In the genomic region with DNA sequence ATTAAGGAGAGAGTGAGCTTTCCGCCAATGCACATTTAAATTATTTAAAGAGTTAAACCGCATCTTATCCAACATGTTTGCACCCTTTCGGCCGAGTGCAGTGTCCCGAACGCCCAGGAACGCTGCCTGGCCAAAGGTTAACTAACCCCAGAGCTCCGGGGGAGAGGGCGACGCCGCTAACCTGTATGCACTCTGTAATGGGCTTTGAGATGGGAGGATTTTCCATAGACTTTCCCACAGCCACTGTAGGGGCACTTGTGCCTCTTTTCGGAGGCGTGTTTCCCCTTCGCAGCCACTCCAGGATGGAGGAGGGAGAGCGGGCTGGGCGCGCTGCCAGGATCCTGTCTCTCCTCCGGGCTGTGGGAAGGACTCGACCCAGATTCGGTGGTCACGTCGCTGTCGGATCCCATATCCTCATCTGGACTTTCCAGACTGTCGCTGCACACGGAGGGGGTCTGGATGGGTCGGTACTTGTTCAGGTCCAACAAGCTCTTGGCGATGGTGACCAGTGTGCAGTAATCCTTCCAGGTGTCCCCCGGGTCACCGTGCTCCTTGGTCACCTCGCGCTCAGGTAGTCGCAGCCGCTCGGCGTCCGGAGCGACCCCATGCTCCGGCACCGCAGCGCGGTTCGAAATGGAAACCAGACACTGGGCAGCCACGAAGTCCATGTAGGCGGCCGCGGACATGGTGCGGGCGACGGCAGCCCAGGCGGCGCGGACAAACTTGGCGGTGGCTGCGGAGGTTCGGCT, we compare ENCODE assay signal across 1 cellular context.
A peak's percentile ranks its signal among the peaks of the same experiment; 100 is the strongest.
TF ChIP-seq lines count a peak whose summit lies in the region.

No MANE protein-coding gene starts in this region.

TF ChIP-seq in HepG2, 621 proteins besides CTCF, POLR2A, EP300 and RAD21 (continued from another document and continues in another):
- TF ChIP-seq, protein P1, sequence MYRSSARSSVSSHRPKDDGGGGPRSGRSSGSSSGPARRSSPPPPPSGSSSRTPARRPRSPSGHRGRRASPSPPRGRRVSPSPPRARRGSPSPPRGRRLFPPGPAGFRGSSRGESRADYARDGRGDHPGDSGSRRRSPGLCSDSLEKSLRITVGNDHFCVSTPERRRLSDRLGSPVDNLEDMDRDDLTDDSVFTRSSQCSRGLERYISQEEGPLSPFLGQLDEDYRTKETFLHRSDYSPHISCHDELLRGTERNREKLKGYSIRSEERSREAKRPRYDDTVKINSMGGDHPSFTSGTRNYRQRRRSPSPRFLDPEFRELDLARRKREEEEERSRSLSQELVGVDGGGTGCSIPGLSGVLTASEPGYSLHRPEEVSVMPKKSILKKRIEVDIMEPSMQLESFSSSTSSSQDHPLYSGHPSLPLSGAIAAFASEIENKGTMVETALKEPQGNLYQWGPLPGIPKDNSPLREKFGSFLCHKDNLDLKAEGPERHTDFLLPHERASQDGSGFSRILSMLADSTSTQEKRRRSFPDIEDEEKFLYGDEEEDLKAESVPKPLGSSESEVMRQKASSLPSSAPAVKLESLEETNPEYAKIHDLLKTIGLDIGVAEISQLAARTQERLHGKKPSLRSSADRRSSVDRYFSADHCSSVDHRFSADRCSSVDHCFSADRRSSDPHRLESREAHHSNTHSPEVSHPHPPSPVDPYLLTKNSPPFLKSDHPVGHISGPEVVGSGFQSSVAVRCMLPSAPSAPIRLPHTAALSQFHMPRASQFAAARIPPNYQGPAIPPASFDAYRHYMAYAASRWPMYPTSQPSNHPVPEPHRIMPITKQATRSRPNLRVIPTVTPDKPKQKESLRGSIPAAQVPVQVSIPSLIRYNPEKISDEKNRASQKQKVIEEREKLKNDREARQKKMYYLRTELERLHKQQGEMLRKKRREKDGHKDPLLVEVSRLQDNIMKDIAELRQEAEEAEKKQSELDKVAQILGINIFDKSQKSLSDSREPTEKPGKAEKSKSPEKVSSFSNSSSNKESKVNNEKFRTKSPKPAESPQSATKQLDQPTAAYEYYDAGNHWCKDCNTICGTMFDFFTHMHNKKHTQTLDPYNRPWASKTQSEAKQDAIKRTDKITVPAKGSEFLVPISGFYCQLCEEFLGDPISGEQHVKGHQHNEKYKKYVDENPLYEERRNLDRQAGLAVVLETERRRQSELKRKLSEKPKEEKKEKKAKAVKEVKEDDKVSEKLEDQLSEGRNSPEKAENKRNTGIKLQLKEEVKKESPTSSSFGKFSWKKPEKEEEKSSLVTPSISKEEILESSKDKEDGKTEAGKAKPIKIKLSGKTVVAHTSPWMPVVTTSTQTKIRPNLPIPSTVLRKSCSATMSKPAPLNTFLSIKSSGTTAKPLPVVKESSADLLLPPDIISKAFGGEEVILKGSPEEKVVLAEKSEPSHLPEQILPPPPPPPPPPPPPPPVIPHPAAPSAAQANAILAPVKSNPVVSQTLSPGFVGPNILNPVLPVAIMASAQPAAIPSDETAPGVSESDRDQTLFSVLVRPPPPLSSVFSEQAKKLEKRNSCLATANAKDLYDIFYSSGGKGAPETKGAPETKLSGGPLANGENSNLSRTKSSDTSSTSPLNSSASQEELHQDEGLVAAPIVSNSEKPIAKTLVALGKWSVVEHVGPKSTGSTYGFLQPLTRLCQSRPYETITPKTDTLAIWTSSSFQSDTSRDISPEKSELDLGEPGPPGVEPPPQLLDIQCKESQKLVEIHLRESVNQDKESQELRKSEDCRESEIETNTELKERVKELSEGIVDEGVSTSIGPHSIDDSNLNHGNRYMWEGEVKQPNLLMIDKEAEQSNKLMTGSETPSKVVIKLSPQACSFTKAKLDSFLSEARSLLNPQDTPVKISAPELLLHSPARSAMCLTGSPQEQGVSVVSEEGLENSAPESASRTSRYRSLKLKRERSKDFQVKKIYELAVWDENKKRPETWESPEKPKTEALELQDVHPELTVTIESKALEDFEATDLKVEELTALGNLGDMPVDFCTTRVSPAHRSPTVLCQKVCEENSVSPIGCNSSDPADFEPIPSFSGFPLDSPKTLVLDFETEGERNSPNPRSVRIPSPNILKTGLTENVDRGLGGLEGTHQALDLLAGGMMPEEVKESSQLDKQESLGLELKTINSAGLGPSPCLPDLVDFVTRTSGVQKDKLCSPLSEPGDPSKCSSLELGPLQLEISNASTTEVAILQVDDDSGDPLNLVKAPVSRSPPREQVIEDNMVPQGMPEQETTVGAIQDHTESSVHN (CRISPR knock-in tag; IDR thresholded peaks at IDR 0.05): no peak
- TF ChIP-seq, protein P2, sequence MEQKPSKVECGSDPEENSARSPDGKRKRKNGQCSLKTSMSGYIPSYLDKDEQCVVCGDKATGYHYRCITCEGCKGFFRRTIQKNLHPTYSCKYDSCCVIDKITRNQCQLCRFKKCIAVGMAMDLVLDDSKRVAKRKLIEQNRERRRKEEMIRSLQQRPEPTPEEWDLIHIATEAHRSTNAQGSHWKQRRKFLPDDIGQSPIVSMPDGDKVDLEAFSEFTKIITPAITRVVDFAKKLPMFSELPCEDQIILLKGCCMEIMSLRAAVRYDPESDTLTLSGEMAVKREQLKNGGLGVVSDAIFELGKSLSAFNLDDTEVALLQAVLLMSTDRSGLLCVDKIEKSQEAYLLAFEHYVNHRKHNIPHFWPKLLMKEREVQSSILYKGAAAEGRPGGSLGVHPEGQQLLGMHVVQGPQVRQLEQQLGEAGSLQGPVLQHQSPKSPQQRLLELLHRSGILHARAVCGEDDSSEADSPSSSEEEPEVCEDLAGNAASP (CRISPR knock-in tag; IDR thresholded peaks at IDR 0.05; ENCODE audit: borderline replicate concordance): no peak
- TF ChIP-seq, protein P3, sequence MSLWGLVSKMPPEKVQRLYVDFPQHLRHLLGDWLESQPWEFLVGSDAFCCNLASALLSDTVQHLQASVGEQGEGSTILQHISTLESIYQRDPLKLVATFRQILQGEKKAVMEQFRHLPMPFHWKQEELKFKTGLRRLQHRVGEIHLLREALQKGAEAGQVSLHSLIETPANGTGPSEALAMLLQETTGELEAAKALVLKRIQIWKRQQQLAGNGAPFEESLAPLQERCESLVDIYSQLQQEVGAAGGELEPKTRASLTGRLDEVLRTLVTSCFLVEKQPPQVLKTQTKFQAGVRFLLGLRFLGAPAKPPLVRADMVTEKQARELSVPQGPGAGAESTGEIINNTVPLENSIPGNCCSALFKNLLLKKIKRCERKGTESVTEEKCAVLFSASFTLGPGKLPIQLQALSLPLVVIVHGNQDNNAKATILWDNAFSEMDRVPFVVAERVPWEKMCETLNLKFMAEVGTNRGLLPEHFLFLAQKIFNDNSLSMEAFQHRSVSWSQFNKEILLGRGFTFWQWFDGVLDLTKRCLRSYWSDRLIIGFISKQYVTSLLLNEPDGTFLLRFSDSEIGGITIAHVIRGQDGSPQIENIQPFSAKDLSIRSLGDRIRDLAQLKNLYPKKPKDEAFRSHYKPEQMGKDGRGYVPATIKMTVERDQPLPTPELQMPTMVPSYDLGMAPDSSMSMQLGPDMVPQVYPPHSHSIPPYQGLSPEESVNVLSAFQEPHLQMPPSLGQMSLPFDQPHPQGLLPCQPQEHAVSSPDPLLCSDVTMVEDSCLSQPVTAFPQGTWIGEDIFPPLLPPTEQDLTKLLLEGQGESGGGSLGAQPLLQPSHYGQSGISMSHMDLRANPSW (CRISPR knock-in tag; IDR thresholded peaks at IDR 0.05; ENCODE audit: borderline replicate concordance): no peak
- TF ChIP-seq KMT2A (CRISPR knock-in tag; IDR thresholded peaks at IDR 0.05) (no peak), IRF2 (CRISPR knock-in tag; IDR thresholded peaks at IDR 0.05) (no peak), SP5 (CRISPR knock-in tag; IDR thresholded peaks at IDR 0.05; ENCODE audit: borderline replicate concordance, low read depth) (0 out of 2 replicates have a peak, but pooled peaks have one; percentile 4), MBNL3 (CRISPR knock-in tag; conservative IDR thresholded peaks at IDR 0.05) (no peak), TEAD2 (CRISPR knock-in tag; IDR thresholded peaks at IDR 0.05) (no peak), ZFP36L2 (CRISPR knock-in tag; IDR thresholded peaks at IDR 0.05) (no peak), PITX1 (CRISPR knock-in tag; IDR thresholded peaks at IDR 0.05) (no peak), ZNF430 (CRISPR knock-in tag; IDR thresholded peaks at IDR 0.05) (no peak), ZNF263 (CRISPR knock-in tag; IDR thresholded peaks at IDR 0.05) (peak; percentile 99), ZNF337 (CRISPR knock-in tag; IDR thresholded peaks at IDR 0.05; ENCODE audit: borderline replicate concordance, low read depth) (no peak), PCBP1 (IDR thresholded peaks at IDR 0.05; ENCODE audit: borderline replicate concordance, low read depth, low read length) (no peak), ZNF296 (CRISPR knock-in tag; conservative IDR thresholded peaks at IDR 0.05) (no peak), NAIF1 (CRISPR knock-in tag; IDR thresholded peaks at IDR 0.05; ENCODE audit: borderline replicate concordance) (no peak), ZSCAN29 (CRISPR knock-in tag; conservative IDR thresholded peaks at IDR 0.05) (no peak)
- TF ChIP-seq, protein P4, sequence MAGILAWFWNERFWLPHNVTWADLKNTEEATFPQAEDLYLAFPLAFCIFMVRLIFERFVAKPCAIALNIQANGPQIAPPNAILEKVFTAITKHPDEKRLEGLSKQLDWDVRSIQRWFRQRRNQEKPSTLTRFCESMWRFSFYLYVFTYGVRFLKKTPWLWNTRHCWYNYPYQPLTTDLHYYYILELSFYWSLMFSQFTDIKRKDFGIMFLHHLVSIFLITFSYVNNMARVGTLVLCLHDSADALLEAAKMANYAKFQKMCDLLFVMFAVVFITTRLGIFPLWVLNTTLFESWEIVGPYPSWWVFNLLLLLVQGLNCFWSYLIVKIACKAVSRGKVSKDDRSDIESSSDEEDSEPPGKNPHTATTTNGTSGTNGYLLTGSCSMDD (CRISPR knock-in tag; IDR thresholded peaks at IDR 0.05): no peak
- TF ChIP-seq, protein P5, sequence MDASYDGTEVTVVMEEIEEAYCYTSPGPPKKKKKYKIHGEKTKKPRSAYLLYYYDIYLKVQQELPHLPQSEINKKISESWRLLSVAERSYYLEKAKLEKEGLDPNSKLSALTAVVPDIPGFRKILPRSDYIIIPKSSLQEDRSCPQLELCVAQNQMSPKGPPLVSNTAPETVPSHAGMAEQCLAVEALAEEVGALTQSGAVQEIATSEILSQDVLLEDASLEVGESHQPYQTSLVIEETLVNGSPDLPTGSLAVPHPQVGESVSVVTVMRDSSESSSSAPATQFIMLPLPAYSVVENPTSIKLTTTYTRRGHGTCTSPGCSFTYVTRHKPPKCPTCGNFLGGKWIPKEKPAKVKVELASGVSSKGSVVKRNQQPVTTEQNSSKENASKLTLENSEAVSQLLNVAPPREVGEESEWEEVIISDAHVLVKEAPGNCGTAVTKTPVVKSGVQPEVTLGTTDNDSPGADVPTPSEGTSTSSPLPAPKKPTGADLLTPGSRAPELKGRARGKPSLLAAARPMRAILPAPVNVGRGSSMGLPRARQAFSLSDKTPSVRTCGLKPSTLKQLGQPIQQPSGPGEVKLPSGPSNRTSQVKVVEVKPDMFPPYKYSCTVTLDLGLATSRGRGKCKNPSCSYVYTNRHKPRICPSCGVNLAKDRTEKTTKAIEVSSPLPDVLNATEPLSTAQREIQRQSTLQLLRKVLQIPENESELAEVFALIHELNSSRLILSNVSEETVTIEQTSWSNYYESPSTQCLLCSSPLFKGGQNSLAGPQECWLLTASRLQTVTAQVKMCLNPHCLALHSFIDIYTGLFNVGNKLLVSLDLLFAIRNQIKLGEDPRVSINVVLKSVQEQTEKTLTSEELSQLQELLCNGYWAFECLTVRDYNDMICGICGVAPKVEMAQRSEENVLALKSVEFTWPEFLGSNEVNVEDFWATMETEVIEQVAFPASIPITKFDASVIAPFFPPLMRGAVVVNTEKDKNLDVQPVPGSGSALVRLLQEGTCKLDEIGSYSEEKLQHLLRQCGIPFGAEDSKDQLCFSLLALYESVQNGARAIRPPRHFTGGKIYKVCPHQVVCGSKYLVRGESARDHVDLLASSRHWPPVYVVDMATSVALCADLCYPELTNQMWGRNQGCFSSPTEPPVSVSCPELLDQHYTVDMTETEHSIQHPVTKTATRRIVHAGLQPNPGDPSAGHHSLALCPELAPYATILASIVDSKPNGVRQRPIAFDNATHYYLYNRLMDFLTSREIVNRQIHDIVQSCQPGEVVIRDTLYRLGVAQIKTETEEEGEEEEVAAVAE (CRISPR knock-in tag; IDR thresholded peaks at IDR 0.05; ENCODE audit: borderline replicate concordance): no peak
- TF ChIP-seq, protein P6, sequence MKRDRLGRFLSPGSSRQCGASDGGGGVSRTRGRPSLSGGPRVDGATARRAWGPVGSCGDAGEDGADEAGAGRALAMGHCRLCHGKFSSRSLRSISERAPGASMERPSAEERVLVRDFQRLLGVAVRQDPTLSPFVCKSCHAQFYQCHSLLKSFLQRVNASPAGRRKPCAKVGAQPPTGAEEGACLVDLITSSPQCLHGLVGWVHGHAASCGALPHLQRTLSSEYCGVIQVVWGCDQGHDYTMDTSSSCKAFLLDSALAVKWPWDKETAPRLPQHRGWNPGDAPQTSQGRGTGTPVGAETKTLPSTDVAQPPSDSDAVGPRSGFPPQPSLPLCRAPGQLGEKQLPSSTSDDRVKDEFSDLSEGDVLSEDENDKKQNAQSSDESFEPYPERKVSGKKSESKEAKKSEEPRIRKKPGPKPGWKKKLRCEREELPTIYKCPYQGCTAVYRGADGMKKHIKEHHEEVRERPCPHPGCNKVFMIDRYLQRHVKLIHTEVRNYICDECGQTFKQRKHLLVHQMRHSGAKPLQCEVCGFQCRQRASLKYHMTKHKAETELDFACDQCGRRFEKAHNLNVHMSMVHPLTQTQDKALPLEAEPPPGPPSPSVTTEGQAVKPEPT (CRISPR knock-in tag; IDR thresholded peaks at IDR 0.05; ENCODE audit: low read depth): no peak
- TF ChIP-seq, protein P7, sequence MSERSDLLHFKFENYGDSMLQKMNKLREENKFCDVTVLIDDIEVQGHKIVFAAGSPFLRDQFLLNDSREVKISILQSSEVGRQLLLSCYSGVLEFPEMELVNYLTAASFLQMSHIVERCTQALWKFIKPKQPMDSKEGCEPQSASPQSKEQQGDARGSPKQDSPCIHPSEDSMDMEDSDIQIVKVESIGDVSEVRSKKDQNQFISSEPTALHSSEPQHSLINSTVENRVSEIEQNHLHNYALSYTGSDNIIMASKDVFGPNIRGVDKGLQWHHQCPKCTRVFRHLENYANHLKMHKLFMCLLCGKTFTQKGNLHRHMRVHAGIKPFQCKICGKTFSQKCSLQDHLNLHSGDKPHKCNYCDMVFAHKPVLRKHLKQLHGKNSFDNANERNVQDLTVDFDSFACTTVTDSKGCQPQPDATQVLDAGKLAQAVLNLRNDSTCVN (CRISPR knock-in tag; IDR thresholded peaks at IDR 0.05; ENCODE audit: borderline replicate concordance): no peak
